Comparison of ENCODE assay signal across 35 cellular contexts in the genomic region with DNA sequence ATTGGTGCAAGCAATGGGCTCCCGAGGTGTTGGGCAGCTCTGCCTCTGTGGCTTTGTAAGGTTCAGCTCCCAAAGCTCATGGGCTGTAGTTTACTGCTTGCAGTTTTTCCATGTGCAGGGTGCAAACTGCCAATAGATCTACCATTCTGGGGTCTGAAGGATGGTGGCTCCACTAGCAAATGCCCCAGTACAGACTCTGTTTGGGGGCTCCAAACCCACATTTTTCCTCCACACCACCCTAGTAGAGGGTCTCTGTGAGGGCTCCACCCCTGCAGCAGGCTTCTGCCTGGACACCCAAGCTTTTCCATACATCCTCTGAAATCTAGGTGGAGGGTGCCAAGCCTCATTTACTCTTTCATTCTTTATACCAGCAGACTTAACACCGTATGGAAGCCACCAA.
"Had no signal": no experiment of that assay in that cellular context is flagged by ENCODE, and none has a peak within 500 bp of the region (broad histone marks: within the 10 kb centered on the region; RNA-seq: fewer than 3 reads in every experiment).

No MANE protein-coding gene starts in this region.

- H3K36me3 ChIP-seq: MG63 had no signal

- DNase-seq: Karpas-422, Kasumi-1, MG63, MM.1S, NCI-H1048, NCI-H1092, NCI-H1092 treated with DMSO at 0.1 percent for 48 hours, NCI-H1105, NCI-H1105 treated with DMSO at 0.1 percent for 48 hours, NCI-H1417, NCI-H1417 treated with DMSO at 0.1 percent for 48 hours, NCI-H1436, NCI-H1436 treated with DMSO at 0.1 percent for 48 hours, NCI-H146, NCI-H1694, NCI-H1694 treated with DMSO at 0.1 percent for 48 hours, NCI-H187, NCI-H187 treated with DMSO at 0.1 percent for 48 hours, NCI-H1930, NCI-H2029, NCI-H2029 treated with DMSO at 0.1 percent for 48 hours, NCI-H2081, NCI-H2081 treated with DMSO at 0.1 percent for 48 hours, NCI-H2107, NCI-H2171, NCI-H2171 treated with DMSO at 0.1 percent for 48 hours, NCI-H2227 treated with DMSO at 0.1 percent for 48 hours, NCI-H226, NCI-H345, NCI-H446, NCI-H446 treated with DMSO at 0.1 percent for 48 hours, NCI-H510A, NCI-H510A treated with DMSO at 0.1 percent for 48 hours, NCI-H524, NCI-H524 treated with DMSO at 0.1 percent for 48 hours had no signal

- H3K9me3 ChIP-seq: MG63 had no signal

- H3K4me3 ChIP-seq: MG63 had no signal
